Comparison of ENCODE assay signal across 8 cellular contexts in the genomic region with DNA sequence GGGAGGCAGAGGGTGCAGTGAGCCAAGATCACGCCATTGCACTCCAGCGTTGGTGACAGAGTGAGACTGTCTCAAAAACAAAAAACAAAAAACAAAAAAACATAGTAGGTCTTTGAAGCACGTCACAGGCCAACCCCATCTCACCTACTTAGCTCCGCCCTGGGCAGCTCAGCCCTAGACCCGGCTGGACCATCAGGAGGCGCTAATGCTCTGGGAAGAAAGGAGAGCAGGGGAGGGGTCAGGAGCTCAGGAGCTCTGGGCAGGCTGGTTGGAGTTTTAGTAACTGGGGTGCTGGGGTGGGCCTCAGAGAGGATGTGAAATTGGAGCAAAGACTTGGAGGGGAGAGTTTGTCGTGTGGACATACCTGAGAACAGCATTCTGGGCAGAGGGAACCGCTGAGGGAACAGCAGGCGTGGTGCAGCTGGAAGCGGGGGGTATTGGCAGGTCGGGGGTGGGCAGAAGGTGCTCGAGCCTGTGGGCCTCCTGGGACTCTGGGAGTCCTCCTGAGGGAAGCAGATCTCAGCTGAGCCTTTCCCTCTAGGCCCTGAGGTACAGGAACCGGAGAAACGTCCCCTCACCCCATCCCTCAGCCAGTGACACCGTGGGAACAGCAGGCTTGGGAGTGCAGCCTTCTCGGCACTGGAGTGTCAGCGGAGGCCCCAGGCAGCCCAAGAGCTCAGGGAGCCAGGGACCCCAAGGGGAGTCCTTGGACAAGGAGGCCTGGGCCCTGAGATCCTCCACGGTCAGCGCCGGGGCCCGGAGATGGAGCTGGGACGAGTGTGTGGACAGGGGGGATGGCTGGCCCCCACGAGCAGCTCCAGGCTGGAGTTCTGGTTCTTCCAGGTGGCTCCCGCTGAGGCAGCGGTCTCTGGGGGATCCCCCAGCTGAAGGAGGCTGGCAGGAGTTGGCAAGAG. TPM values are rescaled to one million over a fixed set of nuclear protein-coding genes. Genes with fewer than 3 reads are reported as not detected.
A peak's percentile ranks its signal among the peaks of the same experiment; 100 is the strongest.
DNase-seq lines count a peak whose midpoint lies in the region; ATAC-seq and TF ChIP-seq lines count a peak whose summit lies in the region.

No MANE protein-coding gene starts in this region.

- peak; percentile 55 for DNase-seq in stimulated activated CD4-positive, alpha-beta T cell treated with anti-CD3 and anti-CD28 coated beads, Interleukin-1b, Interleukin-23, amount 100 ng/mL, for 48 hours
- DNase-seq in stimulated activated CD4-positive, alpha-beta T cell treated with anti-CD3 and anti-CD28 coated beads, Interleukin-4, amount 100 ng/mL, for 4 hours: no peak
- DNase-seq in NAMALWA (ENCODE audit: low spot score): peak; percentile 88
- peak; percentile 53 for DNase-seq in activated CD4-positive, alpha-beta memory T cell treated with anti-CD3 and anti-CD28 coated beads, Interleukin-2, amount 10 ng/mL, durations not matched to agents 7 days and 5 days
- DNase-seq in iris pigment epithelial cell (ENCODE audit: low read depth): peak; percentile 48
- DNase-seq in omental fat pad (ENCODE audit: low spot score): no peak

- H3K4me1 Mint-ChIP-seq in activated CD4-positive, alpha-beta memory T cell treated with anti-CD3 and anti-CD28 coated beads, Interleukin-2, amount 10 ng/mL, durations not matched to agents 7 days and 5 days: peaks cover 36% of the 10 kb centered on the region

- peak overlapping the region; percentile 10 for H3K4me3 Mint-ChIP-seq in activated CD4-positive, alpha-beta memory T cell treated with anti-CD3 and anti-CD28 coated beads, Interleukin-2, amount 10 ng/mL, durations not matched to agents 7 days and 5 days

- CTCF ChIA-PET in activated CD4-positive, alpha-beta memory T cell treated with anti-CD3 and anti-CD28 coated beads, Interleukin-2, amount 10 ng/mL, durations not matched to agents 7 days and 5 days (lab: Charles Lee): interaction anchor here (0.9 to 4.1 kb wide), 10 partner anchors 14 to 150 kb away, joined by 3 to 28 read pairs (median 5); partner anchors contain the start of genes CCDC88B, FERMT3, PRDX5 and TRMT112

- peaks cover 22% of the 10 kb centered on the region for H3K36me3 Mint-ChIP-seq in activated CD4-positive, alpha-beta memory T cell treated with anti-CD3 and anti-CD28 coated beads, Interleukin-2, amount 10 ng/mL, durations not matched to agents 7 days and 5 days (ENCODE audit: low read depth)

- no peak for TF ChIP-seq CTCF in omental fat pad (IDR thresholded peaks at IDR 0.05)

- POLR2A ChIA-PET in activated CD4-positive, alpha-beta memory T cell treated with anti-CD3 and anti-CD28 coated beads, Interleukin-2, amount 10 ng/mL, durations not matched to agents 7 days and 5 days (lab: Charles Lee): interaction anchor here (0.6 to 5.1 kb wide), 4 partner anchors 7 to 39 kb away, joined by 3 to 29 read pairs (median 3); partner anchors contain the start of genes PRDX5 and TRMT112

- no peaks in the 10 kb centered on the region for H3K9me3 Mint-ChIP-seq in activated CD4-positive, alpha-beta memory T cell treated with anti-CD3 and anti-CD28 coated beads, Interleukin-2, amount 10 ng/mL, durations not matched to agents 7 days and 5 days

- no peaks in the 10 kb centered on the region for H3K27me3 Mint-ChIP-seq in activated CD4-positive, alpha-beta memory T cell treated with anti-CD3 and anti-CD28 coated beads, Interleukin-2, amount 10 ng/mL, durations not matched to agents 7 days and 5 days

- peak overlapping the region; percentile 72 for H3K27ac Mint-ChIP-seq in activated CD4-positive, alpha-beta memory T cell treated with anti-CD3 and anti-CD28 coated beads, Interleukin-2, amount 10 ng/mL, durations not matched to agents 7 days and 5 days

- no peak for ATAC-seq in omental fat pad (ENCODE audit: low FRiP score)
- no peak for ATAC-seq in HG03520 (IDR thresholded peaks at IDR 0.05; ENCODE audit: unreplicated experiment)
- no peak for ATAC-seq in GM19351 (IDR thresholded peaks at IDR 0.05; ENCODE audit: unreplicated experiment)

RNA-seq across cellular contexts. Expression of gene RPS6KA4, which starts 2.2 kb away (rescaled TPM):
- total RNA-seq in activated CD4-positive, alpha-beta memory T cell treated with anti-CD3 and anti-CD28 coated beads, Interleukin-2, amount 10 ng/mL, durations not matched to agents 7 days and 5 days: 10 to 100 TPM; 40.2 to 43.5 TPM
- 10 to 100 TPM; 15.7 to 64.2 (median 28.1) TPM for total RNA-seq in omental fat pad

RNA-seq across cellular contexts. Expression of gene CCDC88B, which starts 16.8 kb away (rescaled TPM):
- 100 to 1,000 TPM in 1 of 2 experiments, 10 to 100 TPM in 1; 99.1 to 106 TPM for total RNA-seq in activated CD4-positive, alpha-beta memory T cell treated with anti-CD3 and anti-CD28 coated beads, Interleukin-2, amount 10 ng/mL, durations not matched to agents 7 days and 5 days
- 10 to 100 TPM in 2 of 4 donors, 1 to 10 TPM in 2; 6.2 to 24.1 (median 10.3) TPM for total RNA-seq in omental fat pad

RNA-seq across cellular contexts. Expression of gene PRDX5, which starts 38.8 kb away (rescaled TPM):
- total RNA-seq in activated CD4-positive, alpha-beta memory T cell treated with anti-CD3 and anti-CD28 coated beads, Interleukin-2, amount 10 ng/mL, durations not matched to agents 7 days and 5 days: 100 to 1,000 TPM; 137 to 139 TPM
- 100 to 1,000 TPM; 174 to 263 (median 238) TPM for total RNA-seq in omental fat pad

RNA-seq across cellular contexts. Expression of gene TRMT112, which starts 39.4 kb away (rescaled TPM):
- 100 to 1,000 TPM; 137 to 145 TPM for total RNA-seq in activated CD4-positive, alpha-beta memory T cell treated with anti-CD3 and anti-CD28 coated beads, Interleukin-2, amount 10 ng/mL, durations not matched to agents 7 days and 5 days
- 100 to 1,000 TPM; 180 to 263 (median 215) TPM for total RNA-seq in omental fat pad

RNA-seq across cellular contexts. Expression of gene ESRRA, which starts 51.4 kb away (rescaled TPM):
- 10 to 100 TPM; 38.5 to 42.2 TPM for total RNA-seq in activated CD4-positive, alpha-beta memory T cell treated with anti-CD3 and anti-CD28 coated beads, Interleukin-2, amount 10 ng/mL, durations not matched to agents 7 days and 5 days
- total RNA-seq in omental fat pad: 10 to 100 TPM; 32.1 to 50.8 (median 44.6) TPM

Comparison
In these comparisons a context has a peak if more than half of its experiments do, and no peak if none do; other contexts are left out.
1. DNase-seq: peak in stimulated activated CD4-positive, alpha-beta T cell treated with anti-CD3 and anti-CD28 coated beads, Interleukin-1b, Interleukin-23, amount 100 ng/mL, for 48 hours (single experiment), NAMALWA (single experiment), activated CD4-positive, alpha-beta memory T cell treated with anti-CD3 and anti-CD28 coated beads, Interleukin-2, amount 10 ng/mL, durations not matched to agents 7 days and 5 days (single experiment) and iris pigment epithelial cell (single experiment); none in stimulated activated CD4-positive, alpha-beta T cell treated with anti-CD3 and anti-CD28 coated beads, Interleukin-4, amount 100 ng/mL, for 4 hours (0 of 2) and omental fat pad (single experiment).